Comparison of ENCODE assay signal across 26 cellular contexts in genomic region chr14:23125933-23126524, GRCh38. TPM values are rescaled to one million over a fixed set of nuclear protein-coding genes. Genes with fewer than 3 reads are reported as not detected.
A peak's percentile ranks its signal among the peaks of the same experiment; 100 is the strongest.
DNase-seq lines count a peak whose midpoint lies in the region; ATAC-seq and TF ChIP-seq lines count a peak whose summit lies in the region.
"Had no signal": no experiment of that assay in that cellular context is flagged by ENCODE, and none has a peak within 500 bp of the region (broad histone marks: within the 10 kb centered on the region; RNA-seq: fewer than 3 reads in every experiment).

No MANE protein-coding gene starts in this region.

- TF ChIP-seq CTCF in H9 (conservative IDR thresholded peaks at IDR 0.05): no peak
- TF ChIP-seq CTCF in gastrocnemius medialis (IDR thresholded peaks at IDR 0.05 in 4 of 5, conservative IDR thresholded peaks at IDR 0.05 in 1 of 5): no peak
- no peak for TF ChIP-seq CTCF in smooth muscle cell (IDR thresholded peaks at IDR 0.05; ENCODE audit: borderline replicate concordance, insufficient read depth, poor library complexity, severe bottlenecking)

- H3K9me3 ChIP-seq in H9 (ENCODE audit: control insufficient read depth, low read depth, low read length) (no peaks in the 10 kb centered on the region), gastrocnemius medialis (no peaks in the 10 kb centered on the region), smooth muscle cell (replicated peaks; ENCODE audit: low read depth) (no peaks in the 10 kb centered on the region)
- H3K9me3 ChIP-seq: heart right ventricle, MG63 had no signal

- H3K18ac ChIP-seq in H9 (ENCODE audit: insufficient read length, low read depth, low read length): no peak overlapping the region

- no peaks in the 10 kb centered on the region for H4K20me1 ChIP-seq in H9 (ENCODE audit: control insufficient read depth, insufficient read depth, insufficient read length)
- H4K20me1 ChIP-seq in smooth muscle cell (ENCODE audit: low read depth): no peaks in the 10 kb centered on the region

- H3K27me3 ChIP-seq in H9 (ENCODE audit: insufficient read depth, low read length) (peaks cover 1% of the 10 kb centered on the region; the same call in 1 of the 2 replicates), gastrocnemius medialis (no peaks in the 10 kb centered on the region), smooth muscle cell (ENCODE audit: low read depth) (no peaks in the 10 kb centered on the region)
- H3K27me3 ChIP-seq: heart right ventricle, MG63 had no signal

- H3K23me2 ChIP-seq in H9 (ENCODE audit: insufficient read length, low read depth, low read length, poor library complexity, severe bottlenecking): no peaks in the 10 kb centered on the region

- intact Hi-C loops in gastrocnemius medialis (cut with DNase I; ENCODE audit: low total_unique reads): loop anchor here (2.0 kb wide), 1 partner anchor 17 kb away; no protein-coding TSS in a partner anchor

- no peak overlapping the region for H4K91ac ChIP-seq in H9 (ENCODE audit: insufficient read length, low read depth, low read length)

- peak overlapping the region; percentile 7 to 69 (median 40); a peak in 3 of 7 replicates for H3K27ac Mint-ChIP-seq in H9
- H3K27ac Mint-ChIP-seq: type B pancreatic cell had no signal

- DNase-seq in DMS 273 (lab: John Stamatoyannopoulos, UW; ENCODE audit: unreplicated experiment) (peak; percentile 55), DMS 273 treated with DMSO at 0.1 percent for 48 hours (lab: John Stamatoyannopoulos, UW) (no peak), H9 (no peak), iPS-NIHi11 (ENCODE audit: low spot score) (peak; percentile 51), gastrocnemius medialis (peak; percentile 56 to 75), smooth muscle cell (lab: John Stamatoyannopoulos, UW; ENCODE audit: unreplicated experiment) (no peak), SKM-1 treated with dmso at 0.1 percent for 144 hours (lab: John Stamatoyannopoulos, UW; ENCODE audit: unreplicated experiment) (no peak)
- no peak for DNase-seq in activated CD4-positive, alpha-beta T cell treated with anti-CD3 and anti-CD28 coated beads, Interleukin-2, amount 50 U/mL, for 1 hour
- DNase-seq: activated CD4-positive, alpha-beta T cell treated with anti-CD3 and anti-CD28 coated beads for 4 hours; activated naive CD4-positive, alpha-beta T cell; activated T-cell treated with anti-CD3 and anti-CD28 coated beads, Interleukin-2, amount 50 U/mL, for 4 hours; amniotic stem cell; CD4-positive, CD25-positive, alpha-beta regulatory T cell; heart right ventricle; KG1; left colon; MG63; NCI-H1105 treated with DMSO at 0.1 percent for 48 hours; NCI-H1930; NCI-H82; OCI-M1; stimulated activated CD4-positive, alpha-beta T cell treated with anti-CD3 and anti-CD28 coated beads, Interleukin-2, amount 100 ng/mL, for 24 hours had no signal

- H3K4me3 Mint-ChIP-seq in H9: no peak overlapping the region; a peak in 1 of 5 replicates
- H3K4me3 Mint-ChIP-seq: activated T-cell treated with anti-CD3 and anti-CD28 coated beads, Interleukin-2, amount 50 U/mL, for 4 hours; CD4-positive, CD25-positive, alpha-beta regulatory T cell; type B pancreatic cell had no signal

- no peak overlapping the region for H3K9ac ChIP-seq in H9 (ENCODE audit: extremely low read depth, insufficient read length, low read length)
- H3K9ac ChIP-seq in smooth muscle cell (ENCODE audit: low read depth): no peak overlapping the region

- H2AK5ac ChIP-seq in H9 (ENCODE audit: insufficient read length, low read length): no peak overlapping the region

- H2BK5ac ChIP-seq in H9 (ENCODE audit: insufficient read length, low read length): no peak overlapping the region

- peaks cover 36 to 37% of the 10 kb centered on the region in 2 experiments for H3K4me1 Mint-ChIP-seq in H9

- H2BK15ac ChIP-seq in H9 (ENCODE audit: low read depth, low read length): no peak overlapping the region

- H2BK20ac ChIP-seq in H9 (ENCODE audit: low read depth, low read length, poor library complexity, severe bottlenecking): no peak overlapping the region

- ATAC-seq in gastrocnemius medialis: peak; percentile 28 to 40
- ATAC-seq: activated T-cell treated with anti-CD3 and anti-CD28 coated beads, Interleukin-2, amount 50 U/mL, for 4 hours; left colon had no signal

- no peak overlapping the region for H4K8ac ChIP-seq in H9 (replicated peaks; ENCODE audit: insufficient read length, low read depth, low read length)

- no peak overlapping the region for H4K5ac ChIP-seq in H9 (ENCODE audit: insufficient read length, low read depth, low read length)

- H2BK120ac ChIP-seq in H9 (ENCODE audit: low read depth, low read length, poor library complexity, severe bottlenecking): no peak overlapping the region

- H3K79me1 ChIP-seq in H9 (ENCODE audit: insufficient read depth, low read depth, low read length, poor library complexity, severe bottlenecking): no peaks in the 10 kb centered on the region

- no peak overlapping the region for H3K4me3 ChIP-seq in gastrocnemius medialis
- H3K4me3 ChIP-seq in smooth muscle cell: no peak overlapping the region
- H3K4me3 ChIP-seq: heart right ventricle, MG63 had no signal

- peaks cover 8% of the 10 kb centered on the region for H3F3A ChIP-seq in smooth muscle cell (ENCODE audit: low read depth)

- H3K27ac ChIP-seq in H9 (ENCODE audit: insufficient read length, low read depth, low read length) (no peak overlapping the region), gastrocnemius medialis (peak overlapping the region; percentile 71 to 85 (median 78)), smooth muscle cell (ENCODE audit: low read depth) (no peak overlapping the region)
- H3K27ac ChIP-seq: 22Rv1, heart right ventricle had no signal

- WGBS in H9 (ENCODE audit: extremely low coverage, insufficient read length, low lambda C conversion rate): no CpG with 5 or more reads among the region's 9 CpGs
- WGBS in smooth muscle cell (ENCODE audit: low lambda C conversion rate): 88% methylated on average over 9 of the region's 9 CpGs

- H3K79me2 ChIP-seq in H9 (ENCODE audit: insufficient read depth, low read length): no peaks in the 10 kb centered on the region
- H3K79me2 ChIP-seq in smooth muscle cell (ENCODE audit: low read depth): no peaks in the 10 kb centered on the region

- in situ Hi-C loops in gastrocnemius medialis (cut with MboI; ENCODE audit: low sequenced_read_pairs in 4 of 4): no loop called here

- no peak overlapping the region for H3K23ac ChIP-seq in H9 (ENCODE audit: insufficient read length, low read depth, low read length)

- peaks cover 29 to 42% (median 41%) of the 10 kb centered on the region in 3 experiments; a peak in 6 of 7 replicates for H3K36me3 Mint-ChIP-seq in H9 (ENCODE audit: insufficient read depth in 1 of 3, low read depth in 3 of 3)
- H3K36me3 Mint-ChIP-seq: CD4-positive, CD25-positive, alpha-beta regulatory T cell had no signal

- no peak overlapping the region for H2AFZ ChIP-seq in H9 (ENCODE audit: low read length)
- no peak overlapping the region for H2AFZ ChIP-seq in smooth muscle cell (ENCODE audit: low read depth)

- no peak overlapping the region for H2BK12ac ChIP-seq in H9 (ENCODE audit: insufficient read length, low read depth, low read length)

- no peak overlapping the region for H3T11ph ChIP-seq in H9 (ENCODE audit: low read length)

- no peak overlapping the region for H3K4ac ChIP-seq in H9 (ENCODE audit: low read depth, low read length)

- H3K36me3 ChIP-seq in gastrocnemius medialis (peaks cover 3 to 42% of the 10 kb centered on the region in 2 donors), smooth muscle cell (ENCODE audit: low read depth) (no peaks in the 10 kb centered on the region)
- H3K36me3 ChIP-seq: MG63 had no signal

- no peak for TF ChIP-seq POLR2A in gastrocnemius medialis (IDR thresholded peaks at IDR 0.05)

- no peaks in the 10 kb centered on the region for H3K9me3 Mint-ChIP-seq in H9
- H3K9me3 Mint-ChIP-seq: activated T-cell treated with anti-CD3 and anti-CD28 coated beads, Interleukin-2, amount 50 U/mL, for 4 hours; CD4-positive, CD25-positive, alpha-beta regulatory T cell; type B pancreatic cell had no signal

- H3K56ac ChIP-seq in H9 (ENCODE audit: insufficient read length, low read depth, low read length): no peak overlapping the region

- H3K27me3 Mint-ChIP-seq in H9 (ENCODE audit: low read depth): peaks cover 2% of the 10 kb centered on the region; the same call in 1 of the 2 replicates

- no peak overlapping the region; the same call in 1 of the 2 replicates for H3K14ac ChIP-seq in H9 (ENCODE audit: insufficient read depth, low read length)

- H3K4me2 ChIP-seq in H9 (ENCODE audit: insufficient read depth, insufficient read length, low read length) (no peak overlapping the region), smooth muscle cell (no peak overlapping the region)

- H3K4me1 ChIP-seq in H9 (ENCODE audit: insufficient read depth, low read length): peaks cover 8% of the 10 kb centered on the region
- H3K4me1 ChIP-seq in gastrocnemius medialis: peaks cover 45 to 51% of the 10 kb centered on the region in 2 donors
- peaks cover 9% of the 10 kb centered on the region for H3K4me1 ChIP-seq in smooth muscle cell (ENCODE audit: low read depth)

RNA-seq across cellular contexts. Expression of gene CEBPE, which starts 7.0 kb away (rescaled TPM):
- total RNA-seq in H9 (2021) (not detected in 2 replicates), gastrocnemius medialis (not detected), smooth muscle cell (not detected in 2 replicates)
- polyA plus RNA-seq in smooth muscle cell: not detected in 2 replicates
- total RNA-seq: activated T-cell treated with anti-CD3 and anti-CD28 coated beads, Interleukin-2, amount 50 U/mL, for 4 hours; CD4-positive, CD25-positive, alpha-beta regulatory T cell; epithelial cell of proximal tubule; fibroblast of villous mesenchyme; left colon had no signal

RNA-seq across cellular contexts. Expression of gene CIROP, which starts 21.2 kb away (rescaled TPM):
- total RNA-seq in H9 (2021): not detected in 2 replicates
- not detected for total RNA-seq in gastrocnemius medialis
- total RNA-seq in smooth muscle cell: not detected in 2 replicates
- polyA plus RNA-seq in smooth muscle cell: not detected in 2 replicates
- total RNA-seq: activated T-cell treated with anti-CD3 and anti-CD28 coated beads, Interleukin-2, amount 50 U/mL, for 4 hours; CD4-positive, CD25-positive, alpha-beta regulatory T cell; epithelial cell of proximal tubule; fibroblast of villous mesenchyme; heart right ventricle; left colon had no signal
- polyA plus RNA-seq: heart right ventricle had no signal

RNA-seq across cellular contexts. Expression of gene C14orf119, which starts 30.7 kb away (rescaled TPM):
- 65.1 and 66.9 TPM in 2 replicates for total RNA-seq in H9 (2021)
- 10 to 100 TPM in 3 of 4 donors, 1 to 10 TPM in 1; 9.5 to 28.8 (median 13.8) TPM for total RNA-seq in gastrocnemius medialis
- 54.1 and 57.2 TPM in 2 replicates for total RNA-seq in smooth muscle cell
- polyA plus RNA-seq in smooth muscle cell: 119 and 130 TPM in 2 replicates

RNA-seq across cellular contexts. Expression of gene ACIN1, which starts 31.1 kb away (rescaled TPM):
- total RNA-seq in H9 (2021) (314 and 333 TPM in 2 replicates), gastrocnemius medialis (10 to 100 TPM; 61.9 to 74.8 (median 70.6) TPM), smooth muscle cell (64.5 and 69.0 TPM in 2 replicates)
- polyA plus RNA-seq in smooth muscle cell: 33.7 and 39.3 TPM in 2 replicates

RNA-seq across cellular contexts. Expression of gene SLC7A8, which starts 57.4 kb away (rescaled TPM):
- 77.9 and 84.5 TPM in 2 replicates for total RNA-seq in H9 (2021)
- total RNA-seq in gastrocnemius medialis: 100 to 1,000 TPM in 1 of 4 donors, 10 to 100 TPM in 3; 34.5 to 199 (median 63.7) TPM
- 16.4 and 18.9 TPM in 2 replicates for total RNA-seq in smooth muscle cell
- polyA plus RNA-seq in smooth muscle cell: 26.0 and 29.1 TPM in 2 replicates
- total RNA-seq: CD4-positive, CD25-positive, alpha-beta regulatory T cell had no signal

Comparison
In these comparisons a context has a peak if more than half of its experiments do, and no peak if none do; other contexts are left out.
1. DNase-seq: peak in DMS 273 (single experiment), iPS-NIHi11 (single experiment) and gastrocnemius medialis (2 of 2); none in DMS 273 treated with DMSO at 0.1 percent for 48 hours (single experiment), H9 (single experiment), smooth muscle cell (single experiment), activated CD4-positive, alpha-beta T cell treated with anti-CD3 and anti-CD28 coated beads, Interleukin-2, amount 50 U/mL, for 1 hour (single experiment) and SKM-1 treated with dmso at 0.1 percent for 144 hours (single experiment).
2. H3K27ac ChIP-seq: peak in gastrocnemius medialis (4 of 4); none in H9 (single experiment) and smooth muscle cell (single experiment).